ENCODE assay signal across 22 cellular contexts in genomic region chr15:80590772-80591355, GRCh38.
"Had no signal": no experiment of that assay in that cellular context is flagged by ENCODE, and none has a peak within 500 bp of the region (broad histone marks: within the 10 kb centered on the region; RNA-seq: fewer than 3 reads in every experiment).

No MANE protein-coding gene starts in this region.

- H3K36me3 ChIP-seq: prostate gland, right lobe of liver, spleen, thoracic aorta, transverse colon had no signal

- H3K4me3 Mint-ChIP-seq: naive thymus-derived CD4-positive, alpha-beta T cell; nephron progenitor cell; stimulated activated naive B cell treated with anti-CD40 and anti-IgM and Interleukin-4, amounts not matched to agents 10 μg/mL and 1 μg/mL and 100 μg/mL, for 72 hours had no signal

- ATAC-seq: left colon; naive thymus-derived CD4-positive, alpha-beta T cell; stimulated activated naive B cell treated with anti-CD40 and anti-IgM and Interleukin-4, amounts not matched to agents 10 μg/mL and 1 μg/mL and 100 μg/mL, for 72 hours had no signal

- H2AFZ ChIP-seq: hepatocyte, parathyroid adenoma had no signal

- H3K27ac ChIP-seq: coronary artery, epithelial cell of prostate, esophagus muscularis mucosa, hepatocyte, parathyroid adenoma, prostate gland, right lobe of liver, spleen, stomach, thoracic aorta, transverse colon had no signal

- H3K4me1 Mint-ChIP-seq: stimulated activated naive B cell treated with anti-CD40 and anti-IgM and Interleukin-4, amounts not matched to agents 10 μg/mL and 1 μg/mL and 100 μg/mL, for 72 hours had no signal

- H3K9me3 Mint-ChIP-seq: naive thymus-derived CD4-positive, alpha-beta T cell; nephron progenitor cell; stimulated activated naive B cell treated with anti-CD40 and anti-IgM and Interleukin-4, amounts not matched to agents 10 μg/mL and 1 μg/mL and 100 μg/mL, for 72 hours had no signal

- H3K27ac Mint-ChIP-seq: naive thymus-derived CD4-positive, alpha-beta T cell; nephron progenitor cell; stimulated activated naive B cell treated with anti-CD40 and anti-IgM and Interleukin-4, amounts not matched to agents 10 μg/mL and 1 μg/mL and 100 μg/mL, for 72 hours had no signal

- H3K4me2 ChIP-seq: hepatocyte had no signal

- H3K27me3 ChIP-seq: dorsolateral prefrontal cortex, esophagus muscularis mucosa, hepatocyte, right lobe of liver, spleen, stomach, transverse colon had no signal

- H3K4me1 ChIP-seq: esophagus muscularis mucosa, parathyroid adenoma, prostate gland, spleen had no signal

- H3K36me3 Mint-ChIP-seq: naive thymus-derived CD4-positive, alpha-beta T cell; stimulated activated naive B cell treated with anti-CD40 and anti-IgM and Interleukin-4, amounts not matched to agents 10 μg/mL and 1 μg/mL and 100 μg/mL, for 72 hours had no signal

- H3K79me2 ChIP-seq: hepatocyte, parathyroid adenoma had no signal

- DNase-seq: effector CD8-positive, alpha-beta T cell; left colon; mesendoderm; naive thymus-derived CD4-positive, alpha-beta T cell; nephron progenitor cell; right lobe of liver; spleen; stimulated activated CD4-positive, alpha-beta T cell treated with anti-CD3 and anti-CD28 coated beads, Interleukin-15, amount 100 ng/mL, for 24 hours; stimulated activated CD4-positive, alpha-beta T cell treated with anti-CD3 and anti-CD28 coated beads, Interleukin-1b, Interleukin-23, amount 100 ng/mL, for 48 hours; stimulated activated CD4-positive, alpha-beta T cell treated with anti-CD3 and anti-CD28 coated beads, Interleukin-4, amount 100 ng/mL, for 24 hours; stimulated activated naive B cell treated with anti-CD40 and anti-IgM and Interleukin-4, amounts not matched to agents 10 μg/mL and 1 μg/mL and 100 μg/mL, for 72 hours; stomach; substantia nigra; transverse colon had no signal

- H3K9me3 ChIP-seq: esophagus muscularis mucosa, prostate gland, right lobe of liver, spleen, stomach, thoracic aorta, transverse colon had no signal

- H3K4me3 ChIP-seq: coronary artery, dorsolateral prefrontal cortex, esophagus muscularis mucosa, hepatocyte, prostate gland, right lobe of liver, spleen, stomach, thoracic aorta, transverse colon had no signal
